7 cellular contexts compared by ENCODE assay signal in the genomic region with DNA sequence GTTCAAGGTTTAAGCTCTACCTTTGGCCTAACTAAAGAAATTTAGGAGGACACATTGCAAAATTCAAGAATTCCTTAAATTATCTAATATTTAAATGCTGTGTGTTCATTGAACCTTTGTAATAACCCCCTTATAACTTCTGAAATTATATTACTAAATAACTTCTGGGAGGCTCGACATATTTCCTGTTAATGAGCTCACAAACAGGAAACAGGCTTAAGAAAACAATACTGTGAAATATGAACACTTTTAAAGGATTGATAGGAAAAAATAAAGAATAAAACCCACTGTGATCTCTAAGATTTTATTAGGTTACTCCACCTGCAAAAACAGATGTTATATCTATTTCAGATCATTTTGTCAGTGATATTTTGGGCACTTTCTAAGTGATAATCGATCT.
"Had no signal": no experiment of that assay in that cellular context is flagged by ENCODE, and none has a peak within 500 bp of the region (broad histone marks: within the 10 kb centered on the region; RNA-seq: fewer than 3 reads in every experiment).

No MANE protein-coding gene starts in this region.

- FAIRE-seq: HepG2, HTR-8/SVneo, K562 had no signal

- H3K27ac ChIP-seq: HL-60 had no signal

- H3K4me3 ChIP-seq: K562 had no signal

- DNase-seq: IMR-90, KBM-7, KG1 had no signal
